ENCODE assay signal across 8 cellular contexts in the genomic region with DNA sequence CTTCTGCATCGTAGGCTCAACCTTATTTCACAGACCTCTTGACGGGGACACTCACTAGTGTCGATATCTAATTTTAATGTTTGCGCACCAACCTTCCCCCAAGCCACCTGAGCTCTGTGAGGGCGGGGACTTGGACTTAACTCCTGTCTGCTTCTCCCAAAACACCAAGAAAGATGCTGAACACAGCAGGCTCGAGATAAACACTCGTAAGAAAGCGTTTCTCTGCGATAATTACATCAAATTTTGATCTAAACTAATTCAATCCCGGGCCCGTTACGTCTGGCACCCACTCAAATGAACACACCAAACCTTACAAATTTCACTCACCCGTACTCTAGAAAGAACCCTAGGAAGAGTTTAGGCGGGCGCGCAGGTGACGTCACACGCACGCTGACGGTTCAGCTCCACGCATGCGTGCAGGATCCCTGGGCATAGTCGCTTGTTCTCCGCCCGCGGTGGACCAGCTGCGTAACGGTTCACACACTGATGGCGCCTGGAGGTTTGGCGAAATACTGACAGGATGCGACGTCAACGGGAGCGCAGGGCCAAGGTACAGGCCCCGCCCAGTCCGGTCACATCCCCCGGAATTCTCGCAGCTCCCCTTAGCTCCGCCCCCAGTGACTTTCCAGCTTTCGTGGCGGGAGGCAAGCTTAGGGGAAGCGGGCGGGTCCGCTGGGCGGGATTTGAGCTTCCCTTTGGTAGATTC. TPM values are rescaled to one million over a fixed set of nuclear protein-coding genes. Genes with fewer than 3 reads are reported as not detected.
DNase-seq lines count a peak whose midpoint lies in the region; ATAC-seq and TF ChIP-seq lines count a peak whose summit lies in the region.

A gene with protein sequence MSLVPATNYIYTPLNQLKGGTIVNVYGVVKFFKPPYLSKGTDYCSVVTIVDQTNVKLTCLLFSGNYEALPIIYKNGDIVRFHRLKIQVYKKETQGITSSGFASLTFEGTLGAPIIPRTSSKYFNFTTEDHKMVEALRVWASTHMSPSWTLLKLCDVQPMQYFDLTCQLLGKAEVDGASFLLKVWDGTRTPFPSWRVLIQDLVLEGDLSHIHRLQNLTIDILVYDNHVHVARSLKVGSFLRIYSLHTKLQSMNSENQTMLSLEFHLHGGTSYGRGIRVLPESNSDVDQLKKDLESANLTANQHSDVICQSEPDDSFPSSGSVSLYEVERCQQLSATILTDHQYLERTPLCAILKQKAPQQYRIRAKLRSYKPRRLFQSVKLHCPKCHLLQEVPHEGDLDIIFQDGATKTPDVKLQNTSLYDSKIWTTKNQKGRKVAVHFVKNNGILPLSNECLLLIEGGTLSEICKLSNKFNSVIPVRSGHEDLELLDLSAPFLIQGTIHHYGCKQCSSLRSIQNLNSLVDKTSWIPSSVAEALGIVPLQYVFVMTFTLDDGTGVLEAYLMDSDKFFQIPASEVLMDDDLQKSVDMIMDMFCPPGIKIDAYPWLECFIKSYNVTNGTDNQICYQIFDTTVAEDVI (minus strand): TSS at position 359 of the 706 bp plus-strand sequence. CDS start 32,652 bp downstream, outside the sequence.

- H3K27me3 ChIP-seq in left lung = no peaks in the 10 kb centered on the region

- ATAC-seq in GM19395 (IDR thresholded peaks at IDR 0.05; ENCODE audit: unreplicated experiment) (peak; percentile 100), HG03565 (IDR thresholded peaks at IDR 0.05; ENCODE audit: unreplicated experiment) (peak; percentile 99), left lung (peak; percentile 100)

- intact Hi-C loops in left lung (cut with DNase I) = no loop called here

- H3K27ac ChIP-seq in C4-2B (peak within 1 kb of the TSS; percentile 56), left lung (peak within 1 kb of the TSS; percentile 82 to 90)

- DNase-seq in NCI-H774 (lab: John Stamatoyannopoulos, UW) = peak; percentile 98
- peak; percentile 97 to 98 for DNase-seq in activated CD4-positive, alpha-beta T cell treated with anti-CD3 and anti-CD28 coated beads, Interleukin-2, amount 50 U/mL, for 4 hours
- DNase-seq in dermis blood vessel endothelial cell = peak; percentile 100
- peak; percentile 98 to 99 for DNase-seq in left lung
- peak; percentile 94 to 95 for DNase-seq in stimulated activated CD4-positive, alpha-beta T cell treated with anti-CD3 and anti-CD28 coated beads, Interleukin-2, amount 100 ng/mL, for 48 hours

- no peaks in the 10 kb centered on the region for H3K36me3 ChIP-seq in left lung

- H3K9me3 ChIP-seq in left lung = no peaks in the 10 kb centered on the region

- no peak for TF ChIP-seq CTCF in C4-2B (conservative IDR thresholded peaks at IDR 0.05)
- peak in 1 of 2 donors; percentile 18 for TF ChIP-seq CTCF in left lung (IDR thresholded peaks at IDR 0.05)

- H3K4me3 ChIP-seq in left lung = peak within 1 kb of the TSS; percentile 64 to 66

- peaks cover 10 to 11% of the 10 kb centered on the region in 2 donors for H3K4me1 ChIP-seq in left lung

RNA-seq across cellular contexts. Expression of the gene that starts here (rescaled TPM):
- 26.4 and 35.2 TPM in 2 replicates for total RNA-seq in dermis blood vessel endothelial cell
- 10 to 100 TPM; 16.2 to 18.1 TPM for total RNA-seq in left lung

Comparison
In these comparisons a context has a peak if more than half of its experiments do, and no peak if none do; other contexts are left out.
1. Peak in every context shown above with its lines: DNase-seq, ATAC-seq, H3K4me3 ChIP-seq and H3K27ac ChIP-seq.